ENCODE assay signal across 29 cellular contexts in genomic region chr20:52585333-52585732, GRCh38.
"Had no signal": no experiment of that assay in that cellular context is flagged by ENCODE, and none has a peak within 500 bp of the region (broad histone marks: within the 10 kb centered on the region; RNA-seq: fewer than 3 reads in every experiment).

No MANE protein-coding gene starts in this region.

- H3K9me3 ChIP-seq: colonic mucosa, esophagus muscularis mucosa, esophagus squamous epithelium, gastrocnemius medialis, gastroesophageal sphincter, heart left ventricle had no signal

- FAIRE-seq: colon, endometrium, endothelial cell of umbilical vein, frontal cortex had no signal

- H3K27me3 ChIP-seq: colonic mucosa, esophagus muscularis mucosa, foreskin keratinocyte, gastrocnemius medialis, gastroesophageal sphincter, heart left ventricle, heart right ventricle had no signal

- H3K27ac ChIP-seq: colonic mucosa, coronary artery, dorsolateral prefrontal cortex, epithelial cell of prostate, esophagus muscularis mucosa, esophagus squamous epithelium, foreskin keratinocyte, gastrocnemius medialis, gastroesophageal sphincter, heart left ventricle, heart right ventricle had no signal

- H3K36me3 ChIP-seq: colonic mucosa, esophagus muscularis mucosa, esophagus squamous epithelium, gastrocnemius medialis, gastroesophageal sphincter, heart left ventricle, heart right ventricle had no signal

- H3K4me3 ChIP-seq: colonic mucosa, coronary artery, dorsolateral prefrontal cortex, esophagus muscularis mucosa, esophagus squamous epithelium, gastrocnemius medialis, gastroesophageal sphincter, heart left ventricle, heart right ventricle had no signal

- ATAC-seq: effector memory CD8-positive, alpha-beta T cell; esophagus mucosa; foreskin keratinocyte; gastrocnemius medialis; gastroesophageal sphincter; heart left ventricle; heart right ventricle had no signal

- H3K27ac Mint-ChIP-seq: dendritic cell treated with granulocyte-macrophage colony-stimulating factor and Interleukin-4, amounts not matched to agents 40 ng/mL and 50 ng/mL, for 4 days; effector memory CD8-positive, alpha-beta T cell; endodermal cell had no signal

- H3K4me3 Mint-ChIP-seq: dendritic cell treated with granulocyte-macrophage colony-stimulating factor and Interleukin-4, amounts not matched to agents 40 ng/mL and 50 ng/mL, for 4 days; effector memory CD8-positive, alpha-beta T cell; endodermal cell had no signal

- H3K4me1 ChIP-seq: colonic mucosa, esophagus muscularis mucosa, esophagus squamous epithelium, foreskin keratinocyte, gastrocnemius medialis, gastroesophageal sphincter, heart left ventricle, heart right ventricle had no signal

- DNase-seq: colonic mucosa; cortex of kidney; dermis blood vessel endothelial cell; dorsolateral prefrontal cortex; effector CD4-positive, alpha-beta T cell; effector CD8-positive, alpha-beta T cell; effector memory CD4-positive, alpha-beta T cell; effector memory CD8-positive, alpha-beta T cell; endodermal cell; erythroblast; esophagus squamous epithelium; foreskin fibroblast; foreskin keratinocyte; foreskin melanocyte; gastrocnemius medialis; glutamatergic neuron; head of caudate nucleus; heart left ventricle; heart right ventricle had no signal

- H3K9me3 Mint-ChIP-seq: dendritic cell treated with granulocyte-macrophage colony-stimulating factor and Interleukin-4, amounts not matched to agents 40 ng/mL and 50 ng/mL, for 4 days; effector memory CD8-positive, alpha-beta T cell; endodermal cell had no signal
